Comparison of ENCODE assay signal across 8 cellular contexts in the genomic region with DNA sequence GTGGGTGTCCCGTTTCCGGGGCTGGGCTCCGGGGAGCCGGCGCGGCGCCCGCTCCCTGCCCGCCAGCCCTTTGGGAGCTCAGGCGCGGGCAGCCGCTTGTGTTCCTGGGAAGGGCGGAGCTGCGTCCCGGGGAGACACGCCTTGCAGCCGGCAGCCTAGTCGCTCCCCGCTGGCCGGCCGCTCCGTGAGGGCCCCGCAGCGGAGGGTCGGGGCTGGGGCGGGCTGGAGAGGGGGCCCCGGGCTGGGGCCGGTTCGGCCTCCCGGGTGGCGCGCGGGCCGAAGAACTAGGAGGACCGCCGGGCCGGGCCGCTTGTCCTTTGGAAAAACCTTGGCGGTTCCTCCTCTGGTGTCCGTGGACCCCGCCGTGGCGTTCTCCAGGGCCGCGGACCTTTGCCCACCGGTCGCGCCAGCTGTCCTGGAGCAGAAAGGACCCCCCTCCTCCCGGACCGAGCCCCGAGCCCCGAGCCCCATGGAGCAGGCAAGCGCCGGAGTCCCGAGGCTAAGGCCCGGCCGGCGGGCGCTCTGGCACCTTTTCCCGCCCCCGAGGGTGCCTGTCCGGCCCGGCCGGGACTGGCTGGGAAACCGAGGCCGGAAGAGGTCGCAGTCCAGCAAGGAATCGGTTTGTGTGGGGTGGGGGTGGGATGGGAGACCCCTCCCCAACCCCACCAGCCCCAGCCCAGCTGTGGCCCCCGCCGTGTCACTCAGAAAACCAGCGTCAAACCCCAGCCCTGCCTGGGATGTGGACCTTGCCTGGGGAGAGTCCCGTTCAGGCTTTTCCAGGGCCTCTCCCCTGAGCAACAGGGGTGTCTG. TPM values are rescaled to one million over a fixed set of nuclear protein-coding genes. Genes with fewer than 3 reads are reported as not detected.
A peak's percentile ranks its signal among the peaks of the same experiment; 100 is the strongest.
DNase-seq lines count a peak whose midpoint lies in the region; ATAC-seq and TF ChIP-seq lines count a peak whose summit lies in the region.

No MANE protein-coding gene starts in this region.

- no peak for TF ChIP-seq POLR2A in prostate gland (IDR thresholded peaks at IDR 0.05)

- peak overlapping the region; percentile 60 for H3K4me3 ChIP-seq in HUES48 (ENCODE audit: low read depth, low read length)
- H3K4me3 ChIP-seq in prostate gland = peak overlapping the region; percentile 44 to 51

- peak; percentile 40 for DNase-seq in SIG-M5 treated with dmso at 0.1 percent for 504 hours (lab: John Stamatoyannopoulos, UW; ENCODE audit: unreplicated experiment)
- DNase-seq in SIG-M5 (lab: John Stamatoyannopoulos, UW) = no peak
- DNase-seq in activated naive CD8-positive, alpha-beta T cell treated with anti-CD3 and anti-CD28 coated beads for 36 hours = peak; percentile 32
- DNase-seq in left cardiac atrium = peak; percentile 79
- DNase-seq in prostate gland (ENCODE audit: low spot score) = peak; percentile 64
- no peak for DNase-seq in NCI-H524 treated with DMSO at 0.1 percent for 48 hours (lab: John Stamatoyannopoulos, UW)

- H3K27me3 Mint-ChIP-seq in activated naive CD8-positive, alpha-beta T cell treated with anti-CD3 and anti-CD28 coated beads for 36 hours = peaks cover 71% of the 10 kb centered on the region

- intact Hi-C loops in left cardiac atrium (cut with DNase I) (no loop called here), prostate gland (cut with DNase I) (no loop called here)

- H3K9me3 ChIP-seq in HUES48 (ENCODE audit: control insufficient read depth, insufficient read depth, low read length) (no peaks in the 10 kb centered on the region), prostate gland (no peaks in the 10 kb centered on the region)

- no peaks in the 10 kb centered on the region for H3K9me3 Mint-ChIP-seq in activated naive CD8-positive, alpha-beta T cell treated with anti-CD3 and anti-CD28 coated beads for 36 hours

- no peak for TF ChIP-seq CTCF in prostate gland (IDR thresholded peaks at IDR 0.05)

- H3K36me3 ChIP-seq in HUES48 (ENCODE audit: control insufficient read depth, insufficient read depth, low read length) (no peaks in the 10 kb centered on the region), prostate gland (no peaks in the 10 kb centered on the region)

- no peak overlapping the region for H3K4me3 Mint-ChIP-seq in activated naive CD8-positive, alpha-beta T cell treated with anti-CD3 and anti-CD28 coated beads for 36 hours

- H3K27ac ChIP-seq in HUES48 (ENCODE audit: low read depth, low read length) (no peak overlapping the region), prostate gland (peak overlapping the region; percentile 57 to 58)

- no peak overlapping the region for H3K9ac ChIP-seq in HUES48 (ENCODE audit: low read depth, low read length)

- H3K4me1 ChIP-seq in HUES48 (ENCODE audit: control insufficient read depth, insufficient read depth, low read length) = no peaks in the 10 kb centered on the region
- peaks cover 9% of the 10 kb centered on the region for H3K4me1 ChIP-seq in prostate gland (replicated peaks)

- H3K27me3 ChIP-seq in HUES48 (ENCODE audit: control insufficient read depth, insufficient read depth, low read length) (peaks cover 30% of the 10 kb centered on the region), prostate gland (replicated peaks; ENCODE audit: insufficient read depth) (no peaks in the 10 kb centered on the region)

- no peaks in the 10 kb centered on the region for H3K36me3 Mint-ChIP-seq in activated naive CD8-positive, alpha-beta T cell treated with anti-CD3 and anti-CD28 coated beads for 36 hours

- H3K4me1 Mint-ChIP-seq in activated naive CD8-positive, alpha-beta T cell treated with anti-CD3 and anti-CD28 coated beads for 36 hours = peaks cover 7% of the 10 kb centered on the region

- 3% methylated on average over 72 of the region's 72 CpGs for WGBS in prostate gland

- no peak overlapping the region for H3K27ac Mint-ChIP-seq in activated naive CD8-positive, alpha-beta T cell treated with anti-CD3 and anti-CD28 coated beads for 36 hours

- ATAC-seq in left cardiac atrium (peak; percentile 94 to 96), HG02763 (IDR thresholded peaks at IDR 0.05; ENCODE audit: unreplicated experiment) (no peak)

RNA-seq across cellular contexts. Expression of gene TBC1D3B, which starts 6.8 kb away (rescaled TPM):
- 1 to 10 TPM; 2.0 to 2.6 TPM for total RNA-seq in activated naive CD8-positive, alpha-beta T cell treated with anti-CD3 and anti-CD28 coated beads for 36 hours
- total RNA-seq in left cardiac atrium (1 to 10 TPM; 2.2 to 3.9 TPM), prostate gland (1 to 10 TPM in 1 of 2 donors, under 1 TPM in 1; 0.96 to 3.9 TPM)

RNA-seq across cellular contexts. Expression of gene CCL3L1, which starts 13.4 kb away (rescaled TPM):
- 1 to 10 TPM; 2.9 to 3.2 TPM for total RNA-seq in activated naive CD8-positive, alpha-beta T cell treated with anti-CD3 and anti-CD28 coated beads for 36 hours
- total RNA-seq in left cardiac atrium (not detected), prostate gland (not detected)

RNA-seq across cellular contexts. Expression of gene CCL4L2, which starts 27.7 kb away (rescaled TPM):
- 1 to 10 TPM; 4.4 to 5.5 TPM for total RNA-seq in activated naive CD8-positive, alpha-beta T cell treated with anti-CD3 and anti-CD28 coated beads for 36 hours
- total RNA-seq in left cardiac atrium = under 1 TPM in 1 of 2 donors, not detected in 1; 0.56 TPM
- total RNA-seq in prostate gland = under 1 TPM in 1 of 2 donors, not detected in 1; 0.32 TPM

Comparison
In these comparisons a context has a peak if more than half of its experiments do, and no peak if none do; other contexts are left out.
1. DNase-seq: peak in SIG-M5 treated with dmso at 0.1 percent for 504 hours (single experiment), activated naive CD8-positive, alpha-beta T cell treated with anti-CD3 and anti-CD28 coated beads for 36 hours (single experiment), left cardiac atrium (single experiment) and prostate gland (single experiment); none in SIG-M5 (single experiment) and NCI-H524 treated with DMSO at 0.1 percent for 48 hours (single experiment).